In the genomic region with DNA sequence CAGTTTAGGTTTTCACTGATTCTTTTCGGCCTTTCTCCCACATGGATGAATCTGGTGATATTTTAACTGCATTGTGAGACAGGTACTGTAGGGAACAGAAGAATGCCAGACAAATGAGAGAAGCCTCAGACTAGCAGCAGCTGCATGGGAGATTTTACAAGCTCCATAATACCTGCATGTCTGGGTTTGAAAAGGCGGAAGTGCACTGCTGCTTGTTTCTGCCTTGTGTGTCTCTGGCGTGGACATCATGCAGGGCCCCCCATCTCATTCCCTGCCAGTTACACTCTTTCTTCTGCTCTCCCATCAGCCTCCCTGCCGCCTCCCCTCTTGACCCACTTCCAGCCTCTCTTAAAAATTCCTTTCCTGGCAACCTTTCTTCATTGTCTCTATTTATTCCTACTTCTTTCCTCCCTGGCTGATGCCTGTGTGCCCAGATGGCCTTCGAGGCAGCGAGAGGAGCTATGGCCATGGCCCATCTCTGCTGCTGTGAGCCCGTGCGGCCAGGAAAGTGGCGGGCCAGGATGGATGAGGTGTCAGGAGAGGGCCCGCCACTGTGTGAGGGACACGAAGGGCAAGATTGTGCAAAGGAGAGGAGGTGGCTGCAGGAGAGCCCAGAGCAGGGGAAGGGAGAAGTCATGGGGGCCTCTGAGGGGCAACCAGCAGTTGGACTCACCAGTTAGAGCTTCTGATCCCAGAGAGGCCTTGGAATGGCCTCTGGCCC, we compare ENCODE assay signal across 10 cellular contexts. TPM values are rescaled to one million over a fixed set of nuclear protein-coding genes. Genes with fewer than 3 reads are reported as not detected.
DNase-seq lines count a peak whose midpoint lies in the region; ATAC-seq and TF ChIP-seq lines count a peak whose summit lies in the region.
"Had no signal": no experiment of that assay in that cellular context is flagged by ENCODE, and none has a peak within 500 bp of the region (broad histone marks: within the 10 kb centered on the region; RNA-seq: fewer than 3 reads in every experiment).

No MANE protein-coding gene starts in this region.

- H3K27ac ChIP-seq in ACC112 (ENCODE audit: low read depth, low read length): peak overlapping the region; percentile 25; the same call in 1 of the 2 replicates
- H3K27ac ChIP-seq in right cardiac atrium (ENCODE audit: low read length): peak overlapping the region; percentile 26
- peak overlapping the region; percentile 81 for H3K27ac ChIP-seq in osteoblast (ENCODE audit: low read depth, low read length)

- H3K4me3 Mint-ChIP-seq in natural killer cell treated with Interleukin-12 subunit alpha and Interleukin-12 subunit beta and Interleukin-15 and Interleukin-18, amount 100 ng/mL, for 72 hours: no peak overlapping the region

- ATAC-seq in right cardiac atrium: peak; percentile 52 to 68
- no peak for ATAC-seq in natural killer cell treated with Interleukin-12 subunit alpha and Interleukin-12 subunit beta and Interleukin-15 and Interleukin-18, amount 100 ng/mL, for 72 hours

- no peaks in the 10 kb centered on the region for H3K36me3 ChIP-seq in ACC112 (ENCODE audit: insufficient read depth, low read length)
- peaks cover 12% of the 10 kb centered on the region for H3K36me3 ChIP-seq in adipocyte (ENCODE audit: control insufficient read depth, insufficient read depth, low read length, severe bottlenecking)
- H3K36me3 ChIP-seq in osteoblast (ENCODE audit: insufficient read depth, low read length): no peaks in the 10 kb centered on the region

- peak overlapping the region; percentile 55 for H3K4me2 ChIP-seq in osteoblast (ENCODE audit: insufficient read depth, low read length)

- H3K9me3 ChIP-seq in adipocyte (ENCODE audit: control insufficient read depth, low read length): no peaks in the 10 kb centered on the region
- H3K9me3 ChIP-seq in right cardiac atrium (ENCODE audit: control insufficient read depth, low read length): no peaks in the 10 kb centered on the region
- no peaks in the 10 kb centered on the region for H3K9me3 ChIP-seq in osteoblast (ENCODE audit: low read depth, low read length)

- H2AFZ ChIP-seq in ACC112 (ENCODE audit: low read length, unreplicated experiment) (no peak overlapping the region), osteoblast (ENCODE audit: low read length) (no peak overlapping the region)

- H4K20me1 ChIP-seq in osteoblast (ENCODE audit: insufficient read depth, low read length): no peaks in the 10 kb centered on the region

- intact Hi-C loops in right cardiac atrium (cut with DNase I): no loop called here

- H3K27ac Mint-ChIP-seq in natural killer cell treated with Interleukin-12 subunit alpha and Interleukin-12 subunit beta and Interleukin-15 and Interleukin-18, amount 100 ng/mL, for 72 hours: no peak overlapping the region

- H3K36me3 Mint-ChIP-seq in natural killer cell treated with Interleukin-12 subunit alpha and Interleukin-12 subunit beta and Interleukin-15 and Interleukin-18, amount 100 ng/mL, for 72 hours: no peaks in the 10 kb centered on the region

- no peaks in the 10 kb centered on the region for H3K79me2 ChIP-seq in ACC112 (ENCODE audit: control insufficient read depth, insufficient read depth, low read length, unreplicated experiment)
- no peaks in the 10 kb centered on the region for H3K79me2 ChIP-seq in osteoblast (ENCODE audit: insufficient read depth, low read length)

- no peak for TF ChIP-seq CTCF in osteoblast (IDR thresholded peaks at IDR 0.05; ENCODE audit: extremely low read depth, low read depth, low read length)

- DNase-seq in adipocyte (ENCODE audit: low read depth): no peak
- peak in 1 of 3 donors; percentile 64 for DNase-seq in right cardiac atrium
- DNase-seq in osteoblast (ENCODE audit: insufficient read length, low spot score, missing footprints): peak; percentile 21
- no peak for DNase-seq in natural killer cell treated with Interleukin-12 subunit alpha and Interleukin-12 subunit beta and Interleukin-15 and Interleukin-18, amount 100 ng/mL, for 72 hours (ENCODE audit: low spot score)
- DNase-seq in stimulated activated CD4-positive, alpha-beta T cell treated with anti-CD3 and anti-CD28 coated beads, Interleukin-2, amount 100 ng/mL, for 24 hours: no peak
- no peak for DNase-seq in NCI-H345 (lab: John Stamatoyannopoulos, UW)
- DNase-seq in COLO668 (lab: John Stamatoyannopoulos, UW; ENCODE audit: unreplicated experiment): no peak
- DNase-seq: activated CD4-positive, CD25-positive, alpha-beta regulatory T cell treated with anti-CD3 and anti-CD28 coated beads, Interleukin-2, amount 50 U/mL, for 72 hours; NK-92 treated with Interleukin-12 subunit alpha and Interleukin-12 subunit beta, amount 100 ng/mL, for 24 hours had no signal

- H3K4me1 Mint-ChIP-seq in natural killer cell treated with Interleukin-12 subunit alpha and Interleukin-12 subunit beta and Interleukin-15 and Interleukin-18, amount 100 ng/mL, for 72 hours (ENCODE audit: low read depth in 2 of 2): no peaks in the 10 kb centered on the region

- WGBS in right cardiac atrium: 61% methylated on average over 11 of the region's 11 CpGs

- H3K27me3 ChIP-seq in ACC112 (ENCODE audit: insufficient read depth, low read length) (no peaks in the 10 kb centered on the region), adipocyte (replicated peaks; ENCODE audit: control insufficient read depth, insufficient read depth, low read length) (no peaks in the 10 kb centered on the region), right cardiac atrium (ENCODE audit: control insufficient read depth, insufficient read depth) (no peaks in the 10 kb centered on the region), osteoblast (ENCODE audit: insufficient read depth, low read length) (no peaks in the 10 kb centered on the region)

- no peaks in the 10 kb centered on the region for H3K27me3 Mint-ChIP-seq in natural killer cell treated with Interleukin-12 subunit alpha and Interleukin-12 subunit beta and Interleukin-15 and Interleukin-18, amount 100 ng/mL, for 72 hours

- H3K4me3 ChIP-seq in ACC112 (ENCODE audit: low read depth, low read length) (no peak overlapping the region), adipocyte (ENCODE audit: low read length) (no peak overlapping the region), right cardiac atrium (ENCODE audit: low read length) (no peak overlapping the region), osteoblast (ENCODE audit: insufficient read depth, low read length) (no peak overlapping the region)

- H3K9me3 Mint-ChIP-seq in natural killer cell treated with Interleukin-12 subunit alpha and Interleukin-12 subunit beta and Interleukin-15 and Interleukin-18, amount 100 ng/mL, for 72 hours: no peaks in the 10 kb centered on the region

- H3K4me1 ChIP-seq in ACC112 (ENCODE audit: control insufficient read depth, insufficient read depth, low read length, unreplicated experiment): peaks cover 17% of the 10 kb centered on the region
- peaks cover 22% of the 10 kb centered on the region for H3K4me1 ChIP-seq in adipocyte (ENCODE audit: control insufficient read depth, insufficient read depth, low read length)
- H3K4me1 ChIP-seq in right cardiac atrium (ENCODE audit: control insufficient read depth, insufficient read depth, low read length): no peaks in the 10 kb centered on the region
- H3K4me1 ChIP-seq in osteoblast (ENCODE audit: insufficient read depth, low read length): peaks cover 43% of the 10 kb centered on the region

- H3K9ac ChIP-seq in adipocyte (ENCODE audit: low read length): peak overlapping the region; percentile 21

RNA-seq across cellular contexts. Expression of a gene that starts 33.8 kb away (rescaled TPM):
- 10 to 100 TPM; 19.8 to 26.9 (median 23.1) TPM for total RNA-seq in right cardiac atrium
- 21.9 TPM for polyA plus RNA-seq in right cardiac atrium
- total RNA-seq in osteoblast: 11.2 and 14.4 TPM in 2 replicates
- total RNA-seq in natural killer cell treated with Interleukin-12 subunit alpha and Interleukin-12 subunit beta and Interleukin-15 and Interleukin-18, amount 100 ng/mL, for 72 hours: 10 to 100 TPM in 1 of 2 donors, 1 to 10 TPM in 1; 8.6 to 12.0 TPM

Comparison
In these comparisons a context has a peak if more than half of its experiments do, and no peak if none do; other contexts are left out.
1. H3K27ac ChIP-seq: peak in every context shown above with its lines; median percentile 81 in osteoblast; 26 in right cardiac atrium; 25 in ACC112.
2. ATAC-seq: peak in right cardiac atrium (2 of 2); none in natural killer cell treated with Interleukin-12 subunit alpha and Interleukin-12 subunit beta and Interleukin-15 and Interleukin-18, amount 100 ng/mL, for 72 hours (0 of 2).